Comparison of ENCODE assay signal across 1 cellular context in genomic region chr6:35240838-35241801, GRCh38.
TF ChIP-seq lines count a peak whose summit lies in the region.

No MANE protein-coding gene starts in this region.

TF ChIP-seq in K562, 482 proteins besides CTCF, POLR2A, EP300 and RAD21 (continued from another document and continues in another):
- TF ChIP-seq ZBTB49 (CRISPR knock-in tag; IDR thresholded peaks at IDR 0.05; ENCODE audit: borderline replicate concordance) (no peak), SMC3 (conservative IDR thresholded peaks at IDR 0.05; ENCODE audit: insufficient read depth, low read depth, low read length) (peak; percentile 93), HMGXB4 (CRISPR knock-in tag; IDR thresholded peaks at IDR 0.05) (no peak), JUN (IDR thresholded peaks at IDR 0.05; ENCODE audit: borderline replicate concordance, low read depth, low read length) (no peak), JUN (CRISPR knock-in tag; IDR thresholded peaks at IDR 0.05; ENCODE audit: borderline replicate concordance) (0 out of 2 replicates have a peak, but pooled peaks have one; percentile 49), KDM5B (IDR thresholded peaks at IDR 0.05; ENCODE audit: insufficient replicate concordance, low read depth, low read length) (no peak), NFYB (IDR thresholded peaks at IDR 0.05; ENCODE audit: extremely low read depth, insufficient read length) (no peak), GABPA (tag; conservative IDR thresholded peaks at IDR 0.05; ENCODE audit: low read depth) (no peak), HES1 (IDR thresholded peaks at IDR 0.05; ENCODE audit: low read depth) (no peak), HDAC2 (IDR thresholded peaks at IDR 0.05) (no peak), CCAR2 (IDR thresholded peaks at IDR 0.05; ENCODE audit: low read depth, low read length) (no peak), ATF3 (IDR thresholded peaks at IDR 0.05) (no peak), ATF3 (CRISPR knock-in tag; conservative IDR thresholded peaks at IDR 0.05) (0 out of 2 replicates have a peak, but pooled peaks have one; percentile 33), CREM (IDR thresholded peaks at IDR 0.05; ENCODE audit: low read depth) (0 out of 2 replicates have a peak, but pooled peaks have one; percentile 30), CHD4 (IDR thresholded peaks at IDR 0.05; ENCODE audit: insufficient read depth, insufficient replicate concordance, low read depth, low read length, poor library complexity, severe bottlenecking) (no peak), ZNF707 (CRISPR knock-in tag; conservative IDR thresholded peaks at IDR 0.05) (no peak), SOX6 (IDR thresholded peaks at IDR 0.05) (peak; percentile 19; the same call in 1 of the 2 replicates), SMAD4 (CRISPR knock-in tag; conservative IDR thresholded peaks at IDR 0.05) (0 out of 2 replicates have a peak, but pooled peaks have one; percentile 40), TFAP4 (CRISPR knock-in tag; IDR thresholded peaks at IDR 0.05; ENCODE audit: borderline replicate concordance) (peak; percentile 48; the same call in 1 of the 2 replicates), CC2D1A (IDR thresholded peaks at IDR 0.05) (peak; percentile 68), NKRF (IDR thresholded peaks at IDR 0.05; ENCODE audit: borderline replicate concordance) (no peak), ZBED1 (IDR thresholded peaks at IDR 0.05) (no peak), RFX7 (CRISPR knock-in tag; IDR thresholded peaks at IDR 0.05) (no peak), ARID2 (IDR thresholded peaks at IDR 0.05) (peak; percentile 88), CEBPG (CRISPR knock-in tag; IDR thresholded peaks at IDR 0.05) (0 out of 2 replicates have a peak, but pooled peaks have one; percentile 22), CEBPG (tag; conservative IDR thresholded peaks at IDR 0.05 in 1 of 2, IDR thresholded peaks at IDR 0.05 in 1 of 2) (peak in 1 of 2 experiments; percentile 58; a peak in 3 of 4 replicates), ZBTB26 (CRISPR knock-in tag; IDR thresholded peaks at IDR 0.05) (0 out of 2 replicates have a peak, but pooled peaks have one; percentile 29), ZNF395 (CRISPR knock-in tag; IDR thresholded peaks at IDR 0.05) (no peak), ZZZ3 (IDR thresholded peaks at IDR 0.05) (no peak), HEY1 (CRISPR knock-in tag; IDR thresholded peaks at IDR 0.05; ENCODE audit: borderline replicate concordance) (no peak), TFAM (CRISPR knock-in tag; conservative IDR thresholded peaks at IDR 0.05) (no peak), ZNF197 (CRISPR knock-in tag; IDR thresholded peaks at IDR 0.05; ENCODE audit: low read depth) (no peak), ZNF75A (CRISPR knock-in tag; IDR thresholded peaks at IDR 0.05) (no peak), ZNF280B (CRISPR knock-in tag; IDR thresholded peaks at IDR 0.05) (no peak), JUND (IDR thresholded peaks at IDR 0.05; ENCODE audit: borderline replicate concordance, low read depth, low read length) (peak; percentile 42; the same call in 1 of the 2 replicates), JUND (tag; IDR thresholded peaks at IDR 0.05; ENCODE audit: borderline replicate concordance, low read depth, low read length) (no peak; the same call in 2 of the 3 replicates), PURB (CRISPR knock-in tag; IDR thresholded peaks at IDR 0.05; ENCODE audit: low read depth) (no peak), ZSCAN29 (IDR thresholded peaks at IDR 0.05) (no peak), ZNF274 (IDR thresholded peaks at IDR 0.05; ENCODE audit: borderline replicate concordance, low read depth, low read length) (no peak), BCL6 (CRISPR knock-in tag; IDR thresholded peaks at IDR 0.05) (no peak), MYNN (IDR thresholded peaks at IDR 0.05) (0 out of 2 replicates have a peak, but pooled peaks have one; percentile 56), MYNN (CRISPR knock-in tag; IDR thresholded peaks at IDR 0.05) (no peak), CEBPB (tag; IDR thresholded peaks at IDR 0.05) (peak; percentile 90), LCOR (CRISPR knock-in tag; IDR thresholded peaks at IDR 0.05) (no peak), TEAD1 (CRISPR knock-in tag; IDR thresholded peaks at IDR 0.05) (peak in 1 of 2 experiments; percentile 45; a peak in 1 of 4 replicates)
- TF ChIP-seq, protein P1, sequence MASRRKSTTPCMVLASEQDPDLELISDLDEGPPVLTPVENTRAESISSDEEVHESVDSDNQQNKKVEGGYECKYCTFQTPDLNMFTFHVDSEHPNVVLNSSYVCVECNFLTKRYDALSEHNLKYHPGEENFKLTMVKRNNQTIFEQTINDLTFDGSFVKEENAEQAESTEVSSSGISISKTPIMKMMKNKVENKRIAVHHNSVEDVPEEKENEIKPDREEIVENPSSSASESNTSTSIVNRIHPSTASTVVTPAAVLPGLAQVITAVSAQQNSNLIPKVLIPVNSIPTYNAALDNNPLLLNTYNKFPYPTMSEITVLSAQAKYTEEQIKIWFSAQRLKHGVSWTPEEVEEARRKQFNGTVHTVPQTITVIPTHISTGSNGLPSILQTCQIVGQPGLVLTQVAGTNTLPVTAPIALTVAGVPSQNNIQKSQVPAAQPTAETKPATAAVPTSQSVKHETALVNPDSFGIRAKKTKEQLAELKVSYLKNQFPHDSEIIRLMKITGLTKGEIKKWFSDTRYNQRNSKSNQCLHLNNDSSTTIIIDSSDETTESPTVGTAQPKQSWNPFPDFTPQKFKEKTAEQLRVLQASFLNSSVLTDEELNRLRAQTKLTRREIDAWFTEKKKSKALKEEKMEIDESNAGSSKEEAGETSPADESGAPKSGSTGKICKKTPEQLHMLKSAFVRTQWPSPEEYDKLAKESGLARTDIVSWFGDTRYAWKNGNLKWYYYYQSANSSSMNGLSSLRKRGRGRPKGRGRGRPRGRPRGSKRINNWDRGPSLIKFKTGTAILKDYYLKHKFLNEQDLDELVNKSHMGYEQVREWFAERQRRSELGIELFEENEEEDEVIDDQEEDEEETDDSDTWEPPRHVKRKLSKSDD (conservative IDR thresholded peaks at IDR 0.05; ENCODE audit: low read length): no peak
- TF ChIP-seq, protein P2, sequence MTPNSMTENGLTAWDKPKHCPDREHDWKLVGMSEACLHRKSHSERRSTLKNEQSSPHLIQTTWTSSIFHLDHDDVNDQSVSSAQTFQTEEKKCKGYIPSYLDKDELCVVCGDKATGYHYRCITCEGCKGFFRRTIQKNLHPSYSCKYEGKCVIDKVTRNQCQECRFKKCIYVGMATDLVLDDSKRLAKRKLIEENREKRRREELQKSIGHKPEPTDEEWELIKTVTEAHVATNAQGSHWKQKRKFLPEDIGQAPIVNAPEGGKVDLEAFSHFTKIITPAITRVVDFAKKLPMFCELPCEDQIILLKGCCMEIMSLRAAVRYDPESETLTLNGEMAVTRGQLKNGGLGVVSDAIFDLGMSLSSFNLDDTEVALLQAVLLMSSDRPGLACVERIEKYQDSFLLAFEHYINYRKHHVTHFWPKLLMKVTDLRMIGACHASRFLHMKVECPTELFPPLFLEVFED (CRISPR knock-in tag; conservative IDR thresholded peaks at IDR 0.05): 0 out of 2 replicates have a peak, but pooled peaks have one; percentile 21
